ENCODE assay signal across 8 cellular contexts in genomic region chr9:117782931-117783788, GRCh38.
DNase-seq lines count a peak whose midpoint lies in the region; ATAC-seq and TF ChIP-seq lines count a peak whose summit lies in the region.

No MANE protein-coding gene starts in this region.

- H3K4me3 ChIP-seq in choroid plexus epithelial cell (ENCODE audit: low read depth, low read length), result peak overlapping the region; percentile 53

- ATAC-seq in GM18870 (IDR thresholded peaks at IDR 0.05; ENCODE audit: unreplicated experiment) (peak; percentile 77), HG03097 (IDR thresholded peaks at IDR 0.05; ENCODE audit: low FRiP score, unreplicated experiment) (peak; percentile 68), left lobe of liver (peak; percentile 93)

- DNase-seq in AG20443 (ENCODE audit: low spot score) (peak; percentile 81), NCI-H2196 (lab: John Stamatoyannopoulos, UW; ENCODE audit: unreplicated experiment) (peak; percentile 73), choroid plexus epithelial cell (ENCODE audit: low read depth) (peak; percentile 90), left lobe of liver (ENCODE audit: low spot score) (peak; percentile 69)
- peak; percentile 31 for DNase-seq in activated CD4-positive, CD25-positive, alpha-beta regulatory T cell treated with anti-CD3 and anti-CD28 coated beads, Interleukin-2, amount 50 U/mL, for 72 hours
- peak; percentile 41 for DNase-seq in stimulated activated CD4-positive, alpha-beta T cell treated with anti-CD3 and anti-CD28 coated beads, Interleukin-1b, Interleukin-23, amount 100 ng/mL, for 48 hours

- TF ChIP-seq CTCF in choroid plexus epithelial cell (conservative IDR thresholded peaks at IDR 0.05; ENCODE audit: low read depth, low read length), result peak; percentile 99

Comparison
In these comparisons a context has a peak if more than half of its experiments do, and no peak if none do; other contexts are left out.
1. Peak in every context shown above with its lines: DNase-seq, ATAC-seq and H3K4me3 ChIP-seq.
2. DNase-seq: peak in every context shown above with its lines; median percentile 90 in choroid plexus epithelial cell; 81 in AG20443; 73 in NCI-H2196; 69 in left lobe of liver; 41 in stimulated activated CD4-positive, alpha-beta T cell treated with anti-CD3 and anti-CD28 coated beads, Interleukin-1b, Interleukin-23, amount 100 ng/mL, for 48 hours; 31 in activated CD4-positive, CD25-positive, alpha-beta regulatory T cell treated with anti-CD3 and anti-CD28 coated beads, Interleukin-2, amount 50 U/mL, for 72 hours.